Comparison of ENCODE assay signal across 1 cellular context in the genomic region with DNA sequence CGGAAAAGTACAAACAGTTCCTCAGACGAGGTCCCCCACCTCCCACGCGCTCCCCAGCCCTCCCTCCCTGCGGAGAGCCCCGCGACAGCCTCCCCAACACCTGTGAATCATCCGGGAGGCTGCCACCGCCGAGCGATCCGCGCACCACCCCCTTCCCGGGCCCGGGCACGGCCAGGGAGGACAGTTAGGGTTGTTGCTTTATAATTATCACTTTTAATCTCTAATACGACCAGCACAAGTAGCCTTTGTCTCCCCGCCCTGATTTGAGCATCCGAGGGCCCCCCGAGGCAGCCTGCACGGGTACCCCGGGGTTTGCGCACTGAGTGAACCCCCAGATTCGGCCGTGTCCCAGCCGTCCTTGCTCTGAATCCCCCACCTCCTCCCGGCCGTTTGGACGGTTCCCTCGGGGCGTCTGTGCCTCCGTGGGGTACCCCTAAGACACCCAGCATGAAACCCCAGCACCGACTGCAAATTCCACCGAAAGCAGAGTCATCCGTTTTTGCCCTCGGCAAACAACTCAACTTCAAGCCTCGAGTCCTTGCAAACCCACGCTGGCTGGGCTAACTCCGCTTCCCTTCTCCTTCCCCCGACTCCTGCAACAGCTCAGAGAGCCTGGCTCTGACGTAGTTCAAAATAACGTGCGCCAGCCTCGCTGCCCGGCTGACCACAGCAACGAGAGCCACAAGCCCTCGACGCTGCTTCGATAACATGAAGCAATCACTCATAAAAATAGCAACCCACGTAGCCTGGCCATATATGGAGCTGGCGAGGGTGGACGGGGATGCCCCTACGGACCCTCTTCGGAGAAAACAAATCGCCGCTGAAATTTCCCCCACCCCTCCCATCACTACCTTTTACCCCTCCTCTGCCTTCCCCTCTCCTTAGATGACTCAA.
A peak's percentile ranks its signal among the peaks of the same experiment; 100 is the strongest.
TF ChIP-seq lines count a peak whose summit lies in the region.

No MANE protein-coding gene starts in this region.

TF ChIP-seq in WTC11, 78 proteins besides CTCF, POLR2A, EP300 and RAD21 (continued from another document):
- TF ChIP-seq, protein P1, sequence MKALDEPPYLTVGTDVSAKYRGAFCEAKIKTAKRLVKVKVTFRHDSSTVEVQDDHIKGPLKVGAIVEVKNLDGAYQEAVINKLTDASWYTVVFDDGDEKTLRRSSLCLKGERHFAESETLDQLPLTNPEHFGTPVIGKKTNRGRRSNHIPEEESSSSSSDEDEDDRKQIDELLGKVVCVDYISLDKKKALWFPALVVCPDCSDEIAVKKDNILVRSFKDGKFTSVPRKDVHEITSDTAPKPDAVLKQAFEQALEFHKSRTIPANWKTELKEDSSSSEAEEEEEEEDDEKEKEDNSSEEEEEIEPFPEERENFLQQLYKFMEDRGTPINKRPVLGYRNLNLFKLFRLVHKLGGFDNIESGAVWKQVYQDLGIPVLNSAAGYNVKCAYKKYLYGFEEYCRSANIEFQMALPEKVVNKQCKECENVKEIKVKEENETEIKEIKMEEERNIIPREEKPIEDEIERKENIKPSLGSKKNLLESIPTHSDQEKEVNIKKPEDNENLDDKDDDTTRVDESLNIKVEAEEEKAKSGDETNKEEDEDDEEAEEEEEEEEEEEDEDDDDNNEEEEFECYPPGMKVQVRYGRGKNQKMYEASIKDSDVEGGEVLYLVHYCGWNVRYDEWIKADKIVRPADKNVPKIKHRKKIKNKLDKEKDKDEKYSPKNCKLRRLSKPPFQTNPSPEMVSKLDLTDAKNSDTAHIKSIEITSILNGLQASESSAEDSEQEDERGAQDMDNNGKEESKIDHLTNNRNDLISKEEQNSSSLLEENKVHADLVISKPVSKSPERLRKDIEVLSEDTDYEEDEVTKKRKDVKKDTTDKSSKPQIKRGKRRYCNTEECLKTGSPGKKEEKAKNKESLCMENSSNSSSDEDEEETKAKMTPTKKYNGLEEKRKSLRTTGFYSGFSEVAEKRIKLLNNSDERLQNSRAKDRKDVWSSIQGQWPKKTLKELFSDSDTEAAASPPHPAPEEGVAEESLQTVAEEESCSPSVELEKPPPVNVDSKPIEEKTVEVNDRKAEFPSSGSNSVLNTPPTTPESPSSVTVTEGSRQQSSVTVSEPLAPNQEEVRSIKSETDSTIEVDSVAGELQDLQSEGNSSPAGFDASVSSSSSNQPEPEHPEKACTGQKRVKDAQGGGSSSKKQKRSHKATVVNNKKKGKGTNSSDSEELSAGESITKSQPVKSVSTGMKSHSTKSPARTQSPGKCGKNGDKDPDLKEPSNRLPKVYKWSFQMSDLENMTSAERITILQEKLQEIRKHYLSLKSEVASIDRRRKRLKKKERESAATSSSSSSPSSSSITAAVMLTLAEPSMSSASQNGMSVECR (CRISPR knock-in tag; IDR thresholded peaks at IDR 0.05; ENCODE audit: borderline replicate concordance), result peak; percentile 82; the same call in 1 of the 2 replicates
- TF ChIP-seq, protein P2, sequence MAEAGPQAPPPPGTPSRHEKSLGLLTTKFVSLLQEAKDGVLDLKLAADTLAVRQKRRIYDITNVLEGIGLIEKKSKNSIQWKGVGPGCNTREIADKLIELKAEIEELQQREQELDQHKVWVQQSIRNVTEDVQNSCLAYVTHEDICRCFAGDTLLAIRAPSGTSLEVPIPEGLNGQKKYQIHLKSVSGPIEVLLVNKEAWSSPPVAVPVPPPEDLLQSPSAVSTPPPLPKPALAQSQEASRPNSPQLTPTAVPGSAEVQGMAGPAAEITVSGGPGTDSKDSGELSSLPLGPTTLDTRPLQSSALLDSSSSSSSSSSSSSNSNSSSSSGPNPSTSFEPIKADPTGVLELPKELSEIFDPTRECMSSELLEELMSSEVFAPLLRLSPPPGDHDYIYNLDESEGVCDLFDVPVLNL (CRISPR knock-in tag; IDR thresholded peaks at IDR 0.05; ENCODE audit: borderline replicate concordance, low read depth), result no peak
- no peak for TF ChIP-seq ZNF121 (CRISPR knock-in tag; IDR thresholded peaks at IDR 0.05)
- TF ChIP-seq NR2C2 (CRISPR knock-in tag; IDR thresholded peaks at IDR 0.05), result no peak
- TF ChIP-seq, protein P3, sequence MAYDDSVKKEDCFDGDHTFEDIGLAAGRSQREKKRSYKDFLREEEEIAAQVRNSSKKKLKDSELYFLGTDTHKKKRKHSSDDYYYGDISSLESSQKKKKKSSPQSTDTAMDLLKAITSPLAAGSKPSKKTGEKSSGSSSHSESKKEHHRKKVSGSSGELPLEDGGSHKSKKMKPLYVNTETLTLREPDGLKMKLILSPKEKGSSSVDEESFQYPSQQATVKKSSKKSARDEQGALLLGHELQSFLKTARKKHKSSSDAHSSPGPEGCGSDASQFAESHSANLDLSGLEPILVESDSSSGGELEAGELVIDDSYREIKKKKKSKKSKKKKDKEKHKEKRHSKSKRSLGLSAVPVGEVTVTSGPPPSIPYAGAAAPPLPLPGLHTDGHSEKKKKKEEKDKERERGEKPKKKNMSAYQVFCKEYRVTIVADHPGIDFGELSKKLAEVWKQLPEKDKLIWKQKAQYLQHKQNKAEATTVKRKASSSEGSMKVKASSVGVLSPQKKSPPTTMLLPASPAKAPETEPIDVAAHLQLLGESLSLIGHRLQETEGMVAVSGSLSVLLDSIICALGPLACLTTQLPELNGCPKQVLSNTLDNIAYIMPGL (CRISPR knock-in tag; IDR thresholded peaks at IDR 0.05), result no peak
- no peak for TF ChIP-seq TCF7 (CRISPR knock-in tag; IDR thresholded peaks at IDR 0.05; ENCODE audit: low read depth)
TF ChIP-seq in WTC11: peak in this region for 25.
